ENCODE assay signal across 8 cellular contexts in the genomic region with DNA sequence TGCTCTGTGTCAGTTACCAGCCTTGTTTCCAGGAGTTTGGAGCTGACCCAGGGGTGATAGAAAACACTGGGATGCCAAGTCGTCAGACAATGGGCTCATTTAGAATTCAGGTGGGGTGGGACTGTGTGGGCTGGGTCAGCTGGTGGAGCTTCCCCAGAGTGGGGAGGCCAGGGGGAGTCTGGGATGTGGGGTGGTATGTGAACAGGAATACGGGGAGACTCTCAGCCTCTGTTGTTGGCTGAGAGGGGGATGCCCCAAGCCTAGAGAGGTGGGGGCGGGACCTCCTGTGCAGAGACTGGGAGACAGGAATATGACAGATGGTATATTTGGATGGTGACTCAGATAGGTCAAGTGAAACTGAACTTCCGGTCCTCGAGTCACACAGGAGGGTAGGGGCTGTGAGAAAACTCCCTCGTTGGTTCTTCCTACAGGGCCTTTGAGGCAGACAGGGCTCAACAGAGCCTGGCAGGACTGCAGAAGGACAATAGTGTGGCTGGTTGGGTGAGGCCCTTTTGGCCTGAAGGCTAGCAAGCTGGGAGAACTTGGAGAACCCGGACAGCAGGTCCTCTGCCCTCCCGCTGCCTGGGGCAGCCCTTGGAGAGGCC. TPM values are rescaled to one million over a fixed set of nuclear protein-coding genes. Genes with fewer than 3 reads are reported as not detected.
DNase-seq lines count a peak whose midpoint lies in the region; ATAC-seq and TF ChIP-seq lines count a peak whose summit lies in the region.

No MANE protein-coding gene starts in this region.

- H3K27me3 ChIP-seq in HAP-1 (ENCODE audit: low read depth), result no peaks in the 10 kb centered on the region

- H3K36me3 Mint-ChIP-seq in activated naive CD4-positive, alpha-beta T cell treated with anti-CD3 and anti-CD28 coated beads, Interleukin-2, amount 10 ng/mL, durations not matched to agents 7 days and 5 days, result no peaks in the 10 kb centered on the region

- intact Hi-C loops in mucosa of descending colon (cut with DNase I, micrococcal nuclease), result no loop called here

- in situ Hi-C loops in HAP-1 (cut with MboI; ENCODE audit: low sequenced_read_pairs), result no loop called here

- ATAC-seq in GM21447 (IDR thresholded peaks at IDR 0.05; ENCODE audit: unreplicated experiment) (peak; percentile 60), HG03571 (IDR thresholded peaks at IDR 0.05; ENCODE audit: unreplicated experiment) (peak; percentile 42), mucosa of descending colon (peak; percentile 48)

- H3K27ac Mint-ChIP-seq in activated naive CD4-positive, alpha-beta T cell treated with anti-CD3 and anti-CD28 coated beads, Interleukin-2, amount 10 ng/mL, durations not matched to agents 7 days and 5 days, result no peak overlapping the region

- peaks cover 46% of the 10 kb centered on the region for H3K4me1 Mint-ChIP-seq in activated naive CD4-positive, alpha-beta T cell treated with anti-CD3 and anti-CD28 coated beads, Interleukin-2, amount 10 ng/mL, durations not matched to agents 7 days and 5 days

- TF ChIP-seq CTCF in mucosa of descending colon (IDR thresholded peaks at IDR 0.05), result no peak

- DNase-seq in GM03348 (ENCODE audit: low spot score), result peak; percentile 40
- DNase-seq in activated naive CD4-positive, alpha-beta T cell treated with anti-CD3 and anti-CD28 coated beads, Interleukin-2, amount 10 ng/mL, durations not matched to agents 7 days and 5 days, result peak; percentile 28
- peak in 1 of 3 donors; percentile 37 for DNase-seq in mucosa of descending colon
- DNase-seq in HuH-7 (ENCODE audit: low spot score), result no peak
- no peak for DNase-seq in HAP-1 (ENCODE audit: low spot score in 2 of 2)
- no peak for DNase-seq in epidermal melanocyte (ENCODE audit: insufficient read length, low spot score)

- H3K4me3 ChIP-seq in mucosa of descending colon, result no peak overlapping the region
- no peak overlapping the region for H3K4me3 ChIP-seq in HAP-1

- no peaks in the 10 kb centered on the region for H3K9me3 Mint-ChIP-seq in activated naive CD4-positive, alpha-beta T cell treated with anti-CD3 and anti-CD28 coated beads, Interleukin-2, amount 10 ng/mL, durations not matched to agents 7 days and 5 days

- H3K4me3 Mint-ChIP-seq in activated naive CD4-positive, alpha-beta T cell treated with anti-CD3 and anti-CD28 coated beads, Interleukin-2, amount 10 ng/mL, durations not matched to agents 7 days and 5 days, result no peak overlapping the region

- H3K36me3 ChIP-seq in mucosa of descending colon (ENCODE audit: low read depth), result no peaks in the 10 kb centered on the region
- no peaks in the 10 kb centered on the region for H3K36me3 ChIP-seq in HAP-1 (replicated peaks)

- H3K9me3 ChIP-seq in mucosa of descending colon (no peaks in the 10 kb centered on the region), HAP-1 (no peaks in the 10 kb centered on the region)

- CTCF ChIA-PET in activated naive CD4-positive, alpha-beta T cell treated with anti-CD3 and anti-CD28 coated beads, Interleukin-2, amount 10 ng/mL, durations not matched to agents 7 days and 5 days (lab: Charles Lee), result no interaction called here

- H3K27me3 Mint-ChIP-seq in activated naive CD4-positive, alpha-beta T cell treated with anti-CD3 and anti-CD28 coated beads, Interleukin-2, amount 10 ng/mL, durations not matched to agents 7 days and 5 days, result peaks cover 4% of the 10 kb centered on the region

- H3K4me1 ChIP-seq in mucosa of descending colon (ENCODE audit: low read depth), result peaks cover 19% of the 10 kb centered on the region
- peaks cover 8% of the 10 kb centered on the region for H3K4me1 ChIP-seq in HAP-1

RNA-seq across cellular contexts. Expression of gene CDH1, which starts 23.7 kb away (rescaled TPM):
- 100 to 1,000 TPM; 284 to 777 (median 667) TPM for total RNA-seq in mucosa of descending colon

Comparison
In these comparisons a context has a peak if more than half of its experiments do, and no peak if none do; other contexts are left out.
1. DNase-seq: peak in GM03348 (single experiment) and activated naive CD4-positive, alpha-beta T cell treated with anti-CD3 and anti-CD28 coated beads, Interleukin-2, amount 10 ng/mL, durations not matched to agents 7 days and 5 days (single experiment); none in HuH-7 (single experiment), HAP-1 (0 of 2) and epidermal melanocyte (single experiment).
2. Peak in every context shown above with its lines, with median percentiles within 50 percentile points of each other: ATAC-seq.